15 cellular contexts compared by ENCODE assay signal in the genomic region with DNA sequence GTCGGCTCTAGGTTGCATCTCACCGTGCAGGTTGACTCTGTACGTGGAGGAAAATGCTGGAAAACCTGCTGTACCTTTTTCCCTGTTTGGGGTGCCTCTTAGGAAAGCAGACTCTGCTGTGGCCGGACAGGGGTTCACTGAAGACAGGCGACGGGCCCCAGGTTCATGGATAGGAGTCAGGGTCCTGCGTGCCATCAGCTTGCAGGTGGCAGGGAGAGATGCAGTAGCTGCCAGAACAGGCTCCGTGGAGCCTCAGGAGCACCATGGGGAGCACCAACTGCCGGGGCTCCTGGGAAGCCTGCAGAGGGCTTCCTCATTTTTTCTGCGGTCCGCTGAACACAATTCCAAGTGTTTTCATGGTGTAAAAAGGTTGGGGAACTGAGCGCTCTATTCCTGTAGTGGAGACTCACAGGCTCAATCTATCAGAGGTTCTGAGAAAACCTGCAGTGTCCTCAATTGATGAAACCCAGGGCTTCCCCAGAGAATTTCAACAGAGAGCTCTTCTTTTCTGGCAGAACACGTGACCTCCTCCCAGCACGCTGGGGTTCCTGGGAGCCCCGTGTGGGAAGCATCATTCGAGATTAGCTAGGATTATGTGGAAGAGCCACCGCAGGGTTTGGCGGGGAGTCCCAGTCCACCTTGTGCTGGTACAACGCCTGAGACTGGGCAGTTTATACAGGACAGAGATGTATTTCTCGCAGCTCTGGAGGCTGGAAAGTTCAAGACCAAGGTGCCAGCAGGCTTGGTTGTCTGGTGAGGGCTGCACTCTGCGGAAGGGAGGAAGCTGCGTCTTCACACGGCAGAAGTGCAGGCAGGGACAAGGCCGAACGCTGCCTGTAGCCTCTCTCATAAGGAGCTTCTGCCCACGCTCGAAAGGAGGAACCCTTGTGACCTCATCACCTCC. TPM values are rescaled to one million over a fixed set of nuclear protein-coding genes. Genes with fewer than 3 reads are reported as not detected.
DNase-seq lines count a peak whose midpoint lies in the region; ATAC-seq and TF ChIP-seq lines count a peak whose summit lies in the region.
"Had no signal": no experiment of that assay in that cellular context is flagged by ENCODE, and none has a peak within 500 bp of the region (broad histone marks: within the 10 kb centered on the region; RNA-seq: fewer than 3 reads in every experiment).

No MANE protein-coding gene starts in this region.

- H3K27ac Mint-ChIP-seq in CD4-positive, alpha-beta memory T cell: no peak overlapping the region
- no peak overlapping the region for H3K27ac Mint-ChIP-seq in osteocyte (ENCODE audit: unreplicated experiment)
- H3K27ac Mint-ChIP-seq: activated naive CD8-positive, alpha-beta T cell treated with anti-CD3 and anti-CD28 coated beads for 36 hours; T-cell had no signal

- H3K27me3 Mint-ChIP-seq in CD4-positive, alpha-beta memory T cell: peaks cover 19 to 30% of the 10 kb centered on the region in 2 donors
- peaks cover 14% of the 10 kb centered on the region for H3K27me3 Mint-ChIP-seq in osteocyte (ENCODE audit: unreplicated experiment)

- peaks cover 0 to 90% (median 57%) of the 10 kb centered on the region in 3 donors for H3K4me1 ChIP-seq in gastroesophageal sphincter
- peaks cover 45% of the 10 kb centered on the region for H3K4me1 ChIP-seq in ovary (ENCODE audit: insufficient read depth)
- H3K4me1 ChIP-seq in uterus: peaks cover 4 to 12% of the 10 kb centered on the region in 2 donors
- H3K4me1 ChIP-seq in CD4-positive, alpha-beta memory T cell (ENCODE audit: insufficient read depth, low read length): no peaks in the 10 kb centered on the region
- H3K4me1 ChIP-seq: parathyroid adenoma had no signal

- no peaks in the 10 kb centered on the region for H3K9me3 Mint-ChIP-seq in CD4-positive, alpha-beta memory T cell
- no peaks in the 10 kb centered on the region for H3K9me3 Mint-ChIP-seq in osteocyte (ENCODE audit: unreplicated experiment)
- H3K9me3 Mint-ChIP-seq: activated naive CD8-positive, alpha-beta T cell treated with anti-CD3 and anti-CD28 coated beads for 36 hours; T-cell had no signal

- H3K36me3 ChIP-seq in gastroesophageal sphincter (no peaks in the 10 kb centered on the region), ovary (no peaks in the 10 kb centered on the region), uterus (no peaks in the 10 kb centered on the region)
- no peaks in the 10 kb centered on the region for H3K36me3 ChIP-seq in CD4-positive, alpha-beta memory T cell (ENCODE audit: insufficient read depth, low read length)

- no peak overlapping the region for H3K4me3 Mint-ChIP-seq in CD4-positive, alpha-beta memory T cell
- no peak overlapping the region for H3K4me3 Mint-ChIP-seq in osteocyte (ENCODE audit: unreplicated experiment)
- H3K4me3 Mint-ChIP-seq: activated naive CD8-positive, alpha-beta T cell treated with anti-CD3 and anti-CD28 coated beads for 36 hours; T-cell had no signal

- TF ChIP-seq EP300 in gastroesophageal sphincter (IDR thresholded peaks at IDR 0.05) (no peak), ovary (IDR thresholded peaks at IDR 0.05) (no peak)

- POLR2A ChIA-PET in CD4-positive, alpha-beta memory T cell (lab: Charles Lee; ENCODE audit: partially characterized antibody): no interaction called here

- H3K9me3 ChIP-seq in gastroesophageal sphincter (no peaks in the 10 kb centered on the region), ovary (no peaks in the 10 kb centered on the region), uterus (no peaks in the 10 kb centered on the region)
- H3K9me3 ChIP-seq in CD4-positive, alpha-beta memory T cell (ENCODE audit: control insufficient read depth in 1 of 2, low read length in 2 of 2): no peaks in the 10 kb centered on the region

- DNase-seq in Right ventricle myocardium inferior (ENCODE audit: missing footprints): peak; percentile 69
- DNase-seq in left cardiac atrium: no peak
- peak in 4 of 5 donors; percentile 25 to 51 (median 46) for DNase-seq in ovary
- DNase-seq in uterus: no peak
- DNase-seq in CD4-positive, alpha-beta memory T cell: no peak
- no peak for DNase-seq in osteocyte (ENCODE audit: extremely low spot score, unreplicated experiment)
- no peak for DNase-seq in NCI-H510A (lab: John Stamatoyannopoulos, UW)
- DNase-seq: activated naive CD8-positive, alpha-beta T cell treated with anti-CD3 and anti-CD28 coated beads for 36 hours; activated T-cell treated with anti-CD3 and anti-CD28 coated beads for 4 hours; NCI-H1092 treated with DMSO at 0.1 percent for 48 hours; NCI-H446 treated with DMSO at 0.1 percent for 48 hours; T-cell had no signal

- ATAC-seq in Right ventricle myocardium inferior: no peak
- no peak for ATAC-seq in left cardiac atrium
- ATAC-seq in gastroesophageal sphincter: no peak
- ATAC-seq: T-cell had no signal

- H3K27me3 ChIP-seq in gastroesophageal sphincter (peaks cover 11% of the 10 kb centered on the region), ovary (no peaks in the 10 kb centered on the region), uterus (no peaks in the 10 kb centered on the region)
- H3K27me3 ChIP-seq in CD4-positive, alpha-beta memory T cell (ENCODE audit: insufficient read depth, low read length): peaks cover 3% of the 10 kb centered on the region

- H3K27ac ChIP-seq in gastroesophageal sphincter (peak overlapping the region in 3 of 4 donors; percentile 80 to 90 (median 82)), ovary (peak overlapping the region; percentile 9 to 72), uterus (peak overlapping the region; percentile 73 to 78)
- H3K27ac ChIP-seq in CD4-positive, alpha-beta memory T cell (ENCODE audit: low read depth, low read length): no peak overlapping the region
- H3K27ac ChIP-seq: parathyroid adenoma had no signal

- H3K4me3 ChIP-seq in gastroesophageal sphincter (peak overlapping the region; percentile 48 to 65), ovary (peak overlapping the region; percentile 55), uterus (peak overlapping the region; percentile 23 to 54)
- H3K4me3 ChIP-seq in CD4-positive, alpha-beta memory T cell (ENCODE audit: low read length in 2 of 2): no peak overlapping the region
- H3K4me3 ChIP-seq: lung had no signal

- H3K36me3 Mint-ChIP-seq in CD4-positive, alpha-beta memory T cell: no peaks in the 10 kb centered on the region
- no peaks in the 10 kb centered on the region for H3K36me3 Mint-ChIP-seq in osteocyte (ENCODE audit: unreplicated experiment)
- H3K36me3 Mint-ChIP-seq: activated naive CD8-positive, alpha-beta T cell treated with anti-CD3 and anti-CD28 coated beads for 36 hours; T-cell had no signal

- TF ChIP-seq POLR2A in gastroesophageal sphincter (IDR thresholded peaks at IDR 0.05): peak in 1 of 2 donors; percentile 15
- TF ChIP-seq POLR2A in ovary (IDR thresholded peaks at IDR 0.05): no peak
- TF ChIP-seq POLR2A in uterus (IDR thresholded peaks at IDR 0.05): no peak

- intact Hi-C loops in Right ventricle myocardium inferior (cut with DNase I): no loop called here
- intact Hi-C loops in left cardiac atrium (cut with DNase I): loop anchor here in 1 of 2 donors (10.0 kb wide), 1 partner anchor 134 kb away; no protein-coding TSS in a partner anchor
- intact Hi-C loops in ovary (cut with DNase I): loop anchor here in 1 of 4 donors (10.0 kb wide), 2 partner anchors 74 to 134 kb away; no protein-coding TSS in a partner anchor
- intact Hi-C loops in uterus (cut with DNase I; ENCODE audit: low total_unique reads): loop anchor here (10.0 kb wide), 1 partner anchor 134 kb away; no protein-coding TSS in a partner anchor
- intact Hi-C loops in CD4-positive, alpha-beta memory T cell (cut with micrococcal nuclease): no loop called here

- 58 to 63% methylated on average over 6 to 8 of the region's 27 CpGs for WGBS in gastroesophageal sphincter (ENCODE audit: low coverage in 1 of 2), 2 donors
- 39 to 57% (median 51%) methylated on average over 27 of the region's 27 CpGs for WGBS in ovary, 3 donors

- no peaks in the 10 kb centered on the region for H3K4me1 Mint-ChIP-seq in CD4-positive, alpha-beta memory T cell
- peaks cover 11% of the 10 kb centered on the region for H3K4me1 Mint-ChIP-seq in osteocyte (ENCODE audit: unreplicated experiment)
- H3K4me1 Mint-ChIP-seq: activated naive CD8-positive, alpha-beta T cell treated with anti-CD3 and anti-CD28 coated beads for 36 hours had no signal

- CTCF ChIA-PET in CD4-positive, alpha-beta memory T cell (lab: Charles Lee; ENCODE audit: partially characterized antibody): no interaction called here

- TF ChIP-seq CTCF in gastroesophageal sphincter (IDR thresholded peaks at IDR 0.05) (no peak), ovary (IDR thresholded peaks at IDR 0.05) (no peak), uterus (IDR thresholded peaks at IDR 0.05) (no peak), osteocyte (IDR thresholded peaks at IDR 0.05) (no peak)

RNA-seq across cellular contexts. Expression of a gene that starts 1.6 kb away (rescaled TPM):
- total RNA-seq in Right ventricle myocardium inferior (131 TPM), left cardiac atrium (10 to 100 TPM; 48.5 to 78.2 TPM), gastroesophageal sphincter (10 to 100 TPM; 30.2 to 80.5 (median 59.9) TPM), ovary (100 to 1,000 TPM in 1 of 7 donors, 10 to 100 TPM in 6; 36.2 to 160 (median 62.3) TPM), uterus (10 to 100 TPM; 22.8 to 65.3 (median 29.5) TPM), osteocyte (0.16 and 0.37 TPM in 2 replicates)
- polyA plus RNA-seq in ovary: 100 to 1,000 TPM; 122 to 163 TPM
- not detected for total RNA-seq in CD4-positive, alpha-beta memory T cell
- not detected for polyA plus RNA-seq in CD4-positive, alpha-beta memory T cell
- total RNA-seq: activated naive CD8-positive, alpha-beta T cell treated with anti-CD3 and anti-CD28 coated beads for 36 hours had no signal

Comparison
In these comparisons a context has a peak if more than half of its experiments do, and no peak if none do; other contexts are left out.
1. DNase-seq: peak in Right ventricle myocardium inferior (single experiment) and ovary (4 of 5); none in left cardiac atrium (single experiment), uterus (0 of 2), CD4-positive, alpha-beta memory T cell (0 of 5), osteocyte (single experiment) and NCI-H510A (single experiment).
2. H3K4me3 ChIP-seq: peak in gastroesophageal sphincter (2 of 2), ovary (single experiment) and uterus (2 of 2); none in CD4-positive, alpha-beta memory T cell (0 of 2).
3. RNA of a gene that starts 1.6 kb away (total RNA-seq): 131 TPM in Right ventricle myocardium inferior (single experiment), 48.5 to 78.2 TPM in left cardiac atrium, 30.2 to 80.5 TPM in gastroesophageal sphincter, 36.2 to 160 TPM in ovary and 22.8 to 65.3 TPM in uterus; 0.16 to 0.37 TPM in osteocyte and not detected in CD4-positive, alpha-beta memory T cell; every median in the first group is over 10 times any median in the second.